ENCODE assay signal across 7 cellular contexts in the genomic region with DNA sequence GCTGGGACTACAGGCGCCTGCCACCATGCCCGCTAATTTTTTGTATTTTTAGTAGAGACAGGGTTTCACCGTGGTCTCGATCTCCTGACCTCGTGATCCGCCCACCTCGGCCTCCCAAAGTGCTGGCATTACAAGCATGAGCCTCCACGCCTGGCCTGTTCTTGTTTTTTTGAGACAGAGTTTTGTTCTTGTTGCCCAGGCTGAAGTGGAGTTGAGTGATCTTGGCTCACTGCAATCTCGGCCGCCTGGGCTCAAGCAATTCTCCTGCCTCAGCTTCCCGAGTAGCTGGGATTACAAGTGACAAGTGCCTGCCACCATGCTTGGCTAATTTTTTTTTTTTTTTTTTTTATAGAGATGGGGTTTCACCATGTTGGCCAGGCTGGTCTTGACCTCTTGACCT. TPM values are rescaled to one million over a fixed set of nuclear protein-coding genes. Genes with fewer than 3 reads are reported as not detected.
"Had no signal": no experiment of that assay in that cellular context is flagged by ENCODE, and none has a peak within 500 bp of the region (broad histone marks: within the 10 kb centered on the region; RNA-seq: fewer than 3 reads in every experiment).

No MANE protein-coding gene starts in this region.

RNA-seq across cellular contexts. Expression of a gene that starts 21.7 kb away (rescaled TPM):
- total RNA-seq: GM23248, HepG2, HFFc6, HT1080 had no signal
- polyA plus RNA-seq: GM23248, HepG2 had no signal

RNA-seq across cellular contexts. Expression of a gene that starts 40.9 kb away (rescaled TPM):
- total RNA-seq: GM23248, H4, H7, HepG2, HFFc6, HT1080 had no signal
- polyA plus RNA-seq: HepG2, IgD-negative memory B cell had no signal
